Comparison of ENCODE assay signal across 1 cellular context in the genomic region with DNA sequence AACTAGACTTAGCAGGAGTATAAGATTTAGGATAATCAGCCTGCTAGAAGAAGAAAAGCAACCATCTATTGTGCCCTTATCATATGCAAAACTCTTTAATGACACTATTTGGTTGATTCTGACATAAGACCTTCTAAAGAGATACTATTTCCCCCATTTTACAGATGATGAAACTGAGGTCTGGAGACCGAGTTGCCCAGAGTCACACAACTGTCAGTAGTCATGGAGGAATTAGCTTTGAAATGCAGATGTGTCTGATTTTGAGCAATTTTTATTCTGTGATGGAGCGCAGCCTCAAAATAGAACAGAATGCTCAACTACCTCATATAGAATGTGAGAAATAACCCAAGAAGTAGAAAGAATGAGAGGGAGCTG.
TF ChIP-seq lines count a peak whose summit lies in the region.

No MANE protein-coding gene starts in this region.

TF ChIP-seq in K562, 482 proteins besides CTCF, POLR2A, EP300 and RAD21 (continues in another document):
- TF ChIP-seq PTRF (tag; IDR thresholded peaks at IDR 0.05): no peak
- no peak for TF ChIP-seq HNRNPH1 (optimal IDR thresholded peaks at IDR 0.05; ENCODE audit: low read depth, low read length)
- TF ChIP-seq SNRNP70 (optimal IDR thresholded peaks at IDR 0.05; ENCODE audit: low read depth, low read length): no peak
- no peak for TF ChIP-seq JUNB (CRISPR knock-in tag; conservative IDR thresholded peaks at IDR 0.05)
- TF ChIP-seq CHD4 (IDR thresholded peaks at IDR 0.05; ENCODE audit: insufficient read depth, insufficient replicate concordance, low read depth, low read length, poor library complexity, severe bottlenecking): peak; percentile 84
- TF ChIP-seq FOXA1 (IDR thresholded peaks at IDR 0.05; ENCODE audit: borderline replicate concordance): no peak
- TF ChIP-seq, protein P1, sequence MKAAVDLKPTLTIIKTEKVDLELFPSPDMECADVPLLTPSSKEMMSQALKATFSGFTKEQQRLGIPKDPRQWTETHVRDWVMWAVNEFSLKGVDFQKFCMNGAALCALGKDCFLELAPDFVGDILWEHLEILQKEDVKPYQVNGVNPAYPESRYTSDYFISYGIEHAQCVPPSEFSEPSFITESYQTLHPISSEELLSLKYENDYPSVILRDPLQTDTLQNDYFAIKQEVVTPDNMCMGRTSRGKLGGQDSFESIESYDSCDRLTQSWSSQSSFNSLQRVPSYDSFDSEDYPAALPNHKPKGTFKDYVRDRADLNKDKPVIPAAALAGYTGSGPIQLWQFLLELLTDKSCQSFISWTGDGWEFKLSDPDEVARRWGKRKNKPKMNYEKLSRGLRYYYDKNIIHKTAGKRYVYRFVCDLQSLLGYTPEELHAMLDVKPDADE (conservative IDR thresholded peaks at IDR 0.05; ENCODE audit: control insufficient read depth, low read depth, low read length): no peak
- no peak for TF ChIP-seq ZFP36 (IDR thresholded peaks at IDR 0.05; ENCODE audit: low read depth, low read length, partially characterized antibody)
- no peak for TF ChIP-seq GMEB1 (CRISPR knock-in tag; IDR thresholded peaks at IDR 0.05)
- TF ChIP-seq PRPF4 (IDR thresholded peaks at IDR 0.05; ENCODE audit: insufficient read depth, low read depth, low read length, poor library complexity, severe bottlenecking): no peak
- TF ChIP-seq KAT8 (IDR thresholded peaks at IDR 0.05; ENCODE audit: low read depth): no peak
- no peak for TF ChIP-seq KDM5B (IDR thresholded peaks at IDR 0.05; ENCODE audit: insufficient replicate concordance, low read depth, low read length)
- 0 out of 2 replicates have a peak, but pooled peaks have one; percentile 2 for TF ChIP-seq MBD2 (IDR thresholded peaks at IDR 0.05; ENCODE audit: borderline replicate concordance, low read depth)
- TF ChIP-seq RERE (CRISPR knock-in tag; IDR thresholded peaks at IDR 0.05; ENCODE audit: borderline replicate concordance): no peak
- TF ChIP-seq PYGO2 (tag; IDR thresholded peaks at IDR 0.05): no peak
- TF ChIP-seq ZNF384 (IDR thresholded peaks at IDR 0.05; ENCODE audit: low read depth, low read length): no peak
- no peak for TF ChIP-seq BRCA1 (IDR thresholded peaks at IDR 0.05)
- no peak for TF ChIP-seq BRCA1 (CRISPR knock-in tag; IDR thresholded peaks at IDR 0.05)
- TF ChIP-seq SMARCE1 (IDR thresholded peaks at IDR 0.05): no peak
- peak; percentile 92 for TF ChIP-seq ADNP (tag; IDR thresholded peaks at IDR 0.05)
- TF ChIP-seq, protein P2, sequence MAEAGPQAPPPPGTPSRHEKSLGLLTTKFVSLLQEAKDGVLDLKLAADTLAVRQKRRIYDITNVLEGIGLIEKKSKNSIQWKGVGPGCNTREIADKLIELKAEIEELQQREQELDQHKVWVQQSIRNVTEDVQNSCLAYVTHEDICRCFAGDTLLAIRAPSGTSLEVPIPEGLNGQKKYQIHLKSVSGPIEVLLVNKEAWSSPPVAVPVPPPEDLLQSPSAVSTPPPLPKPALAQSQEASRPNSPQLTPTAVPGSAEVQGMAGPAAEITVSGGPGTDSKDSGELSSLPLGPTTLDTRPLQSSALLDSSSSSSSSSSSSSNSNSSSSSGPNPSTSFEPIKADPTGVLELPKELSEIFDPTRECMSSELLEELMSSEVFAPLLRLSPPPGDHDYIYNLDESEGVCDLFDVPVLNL (CRISPR knock-in tag; IDR thresholded peaks at IDR 0.05; ENCODE audit: low read depth): no peak
- no peak for TF ChIP-seq ZNF79 (CRISPR knock-in tag; IDR thresholded peaks at IDR 0.05; ENCODE audit: low read depth)
- TF ChIP-seq NFE2L1 (tag; IDR thresholded peaks at IDR 0.05; ENCODE audit: borderline replicate concordance, low read depth): no peak
- no peak for TF ChIP-seq ZNF12 (CRISPR knock-in tag; IDR thresholded peaks at IDR 0.05)
- no peak for TF ChIP-seq SRSF9 (IDR thresholded peaks at IDR 0.05; ENCODE audit: borderline replicate concordance, low read depth, low read length)
- TF ChIP-seq FIP1L1 (IDR thresholded peaks at IDR 0.05; ENCODE audit: low read depth, low read length, poor library complexity, severe bottlenecking): no peak
- TF ChIP-seq, protein P3, sequence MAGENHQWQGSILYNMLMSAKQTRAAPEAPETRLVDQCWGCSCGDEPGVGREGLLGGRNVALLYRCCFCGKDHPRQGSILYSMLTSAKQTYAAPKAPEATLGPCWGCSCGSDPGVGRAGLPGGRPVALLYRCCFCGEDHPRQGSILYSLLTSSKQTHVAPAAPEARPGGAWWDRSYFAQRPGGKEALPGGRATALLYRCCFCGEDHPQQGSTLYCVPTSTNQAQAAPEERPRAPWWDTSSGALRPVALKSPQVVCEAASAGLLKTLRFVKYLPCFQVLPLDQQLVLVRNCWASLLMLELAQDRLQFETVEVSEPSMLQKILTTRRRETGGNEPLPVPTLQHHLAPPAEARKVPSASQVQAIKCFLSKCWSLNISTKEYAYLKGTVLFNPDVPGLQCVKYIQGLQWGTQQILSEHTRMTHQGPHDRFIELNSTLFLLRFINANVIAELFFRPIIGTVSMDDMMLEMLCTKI (IDR thresholded peaks at IDR 0.05; ENCODE audit: partially characterized antibody): no peak
- TF ChIP-seq, protein P4, sequence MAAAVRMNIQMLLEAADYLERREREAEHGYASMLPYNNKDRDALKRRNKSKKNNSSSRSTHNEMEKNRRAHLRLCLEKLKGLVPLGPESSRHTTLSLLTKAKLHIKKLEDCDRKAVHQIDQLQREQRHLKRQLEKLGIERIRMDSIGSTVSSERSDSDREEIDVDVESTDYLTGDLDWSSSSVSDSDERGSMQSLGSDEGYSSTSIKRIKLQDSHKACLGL (CRISPR knock-in tag; IDR thresholded peaks at IDR 0.05; ENCODE audit: borderline replicate concordance, poor library complexity, severe bottlenecking): no peak
- TF ChIP-seq ZNF324 (CRISPR knock-in tag; IDR thresholded peaks at IDR 0.05): no peak
- no peak for TF ChIP-seq RFX7 (CRISPR knock-in tag; IDR thresholded peaks at IDR 0.05)
- no peak for TF ChIP-seq C11orf30 (IDR thresholded peaks at IDR 0.05; ENCODE audit: low read depth)
- TF ChIP-seq ZNF740 (CRISPR knock-in tag; IDR thresholded peaks at IDR 0.05): no peak
- TF ChIP-seq ZNF740 (tag; IDR thresholded peaks at IDR 0.05): no peak
- no peak for TF ChIP-seq NR2C1 (IDR thresholded peaks at IDR 0.05)
- no peak for TF ChIP-seq NR2C1 (tag; IDR thresholded peaks at IDR 0.05)
- no peak for TF ChIP-seq POLR3A (IDR thresholded peaks at IDR 0.05; ENCODE audit: borderline replicate concordance, extremely low read depth, insufficient read depth, insufficient read length)
- peak; percentile 54 for TF ChIP-seq PHF20 (IDR thresholded peaks at IDR 0.05; ENCODE audit: partially characterized antibody)
- TF ChIP-seq FUS (optimal IDR thresholded peaks at IDR 0.05; ENCODE audit: low read depth, low read length): no peak
- TF ChIP-seq ZNF134 (CRISPR knock-in tag; conservative IDR thresholded peaks at IDR 0.05): no peak
- TF ChIP-seq, protein P5, sequence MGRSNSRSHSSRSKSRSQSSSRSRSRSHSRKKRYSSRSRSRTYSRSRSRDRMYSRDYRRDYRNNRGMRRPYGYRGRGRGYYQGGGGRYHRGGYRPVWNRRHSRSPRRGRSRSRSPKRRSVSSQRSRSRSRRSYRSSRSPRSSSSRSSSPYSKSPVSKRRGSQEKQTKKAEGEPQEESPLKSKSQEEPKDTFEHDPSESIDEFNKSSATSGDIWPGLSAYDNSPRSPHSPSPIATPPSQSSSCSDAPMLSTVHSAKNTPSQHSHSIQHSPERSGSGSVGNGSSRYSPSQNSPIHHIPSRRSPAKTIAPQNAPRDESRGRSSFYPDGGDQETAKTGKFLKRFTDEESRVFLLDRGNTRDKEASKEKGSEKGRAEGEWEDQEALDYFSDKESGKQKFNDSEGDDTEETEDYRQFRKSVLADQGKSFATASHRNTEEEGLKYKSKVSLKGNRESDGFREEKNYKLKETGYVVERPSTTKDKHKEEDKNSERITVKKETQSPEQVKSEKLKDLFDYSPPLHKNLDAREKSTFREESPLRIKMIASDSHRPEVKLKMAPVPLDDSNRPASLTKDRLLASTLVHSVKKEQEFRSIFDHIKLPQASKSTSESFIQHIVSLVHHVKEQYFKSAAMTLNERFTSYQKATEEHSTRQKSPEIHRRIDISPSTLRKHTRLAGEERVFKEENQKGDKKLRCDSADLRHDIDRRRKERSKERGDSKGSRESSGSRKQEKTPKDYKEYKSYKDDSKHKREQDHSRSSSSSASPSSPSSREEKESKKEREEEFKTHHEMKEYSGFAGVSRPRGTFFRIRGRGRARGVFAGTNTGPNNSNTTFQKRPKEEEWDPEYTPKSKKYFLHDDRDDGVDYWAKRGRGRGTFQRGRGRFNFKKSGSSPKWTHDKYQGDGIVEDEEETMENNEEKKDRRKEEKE (IDR thresholded peaks at IDR 0.05; ENCODE audit: borderline replicate concordance in 1 of 2, control insufficient read depth in 1 of 2, low read depth in 2 of 2, low read length in 1 of 2): no peak
- no peak for TF ChIP-seq ZNF431 (CRISPR knock-in tag; IDR thresholded peaks at IDR 0.05)
- no peak for TF ChIP-seq SREBF1 (IDR thresholded peaks at IDR 0.05; ENCODE audit: borderline replicate concordance, low read depth, low read length)
- TF ChIP-seq SAFB2 (IDR thresholded peaks at IDR 0.05; ENCODE audit: borderline replicate concordance, low read depth, low read length, severe bottlenecking): no peak
- no peak for TF ChIP-seq USF1 (CRISPR knock-in tag; IDR thresholded peaks at IDR 0.05)
- no peak for TF ChIP-seq ZNF780A (CRISPR knock-in tag; IDR thresholded peaks at IDR 0.05)
- peak; percentile 98 for TF ChIP-seq BCOR (IDR thresholded peaks at IDR 0.05)
- no peak for TF ChIP-seq ZC3H11A (IDR thresholded peaks at IDR 0.05; ENCODE audit: low read depth, low read length)
- TF ChIP-seq MEIS2 (IDR thresholded peaks at IDR 0.05; ENCODE audit: partially characterized antibody): no peak
- no peak for TF ChIP-seq U2AF1 (optimal IDR thresholded peaks at IDR 0.05; ENCODE audit: low read depth, low read length)
- TF ChIP-seq MAFF (IDR thresholded peaks at IDR 0.05; ENCODE audit: low read length): no peak
- TF ChIP-seq SIX5 (IDR thresholded peaks at IDR 0.05; ENCODE audit: borderline replicate concordance in 1 of 2, insufficient read depth in 1 of 2, low read depth in 1 of 2, low read length in 2 of 2): no peak
- TF ChIP-seq NCOA2 (IDR thresholded peaks at IDR 0.05; ENCODE audit: partially characterized antibody in 2 of 2): no peak
- TF ChIP-seq NR1H2 (CRISPR knock-in tag; IDR thresholded peaks at IDR 0.05): no peak
- no peak for TF ChIP-seq ZNF766 (CRISPR knock-in tag; conservative IDR thresholded peaks at IDR 0.05)
